ENCODE assay signal across 13 cellular contexts in the genomic region with DNA sequence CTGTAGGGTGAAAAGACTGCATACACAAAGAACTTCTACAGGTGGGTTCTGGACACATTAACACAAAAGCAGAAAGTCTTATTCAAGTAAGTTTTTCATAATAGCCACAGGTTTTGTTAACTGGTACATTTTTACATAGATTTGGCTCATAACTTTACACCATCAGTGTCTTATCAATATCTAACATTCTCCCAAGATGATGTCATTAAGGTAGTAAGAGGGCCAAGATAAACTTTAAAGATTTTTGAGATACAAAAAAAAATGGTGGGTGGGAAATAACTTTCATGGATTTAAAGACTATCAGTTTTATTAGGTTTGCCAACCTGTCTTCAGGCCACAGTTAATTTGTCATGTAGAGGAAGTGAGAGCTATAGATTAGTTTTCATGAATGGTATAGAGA. TPM values are rescaled to one million over a fixed set of nuclear protein-coding genes. Genes with fewer than 3 reads are reported as not detected.
DNase-seq lines count a peak whose midpoint lies in the region; ATAC-seq, FAIRE-seq and TF ChIP-seq lines count a peak whose summit lies in the region.
"Had no signal": no experiment of that assay in that cellular context is flagged by ENCODE, and none has a peak within 500 bp of the region (broad histone marks: within the 10 kb centered on the region; RNA-seq: fewer than 3 reads in every experiment).

No MANE protein-coding gene starts in this region.

- peak overlapping the region; percentile 74 to 97 (median 90); a peak in 5 of 6 replicates for H3K4me3 ChIP-seq in HepG2 (replicated peaks in 1 of 3; ENCODE audit: insufficient read depth in 1 of 3, low read depth in 2 of 3, low read length in 3 of 3)
- no peak overlapping the region for H3K4me3 ChIP-seq in right lobe of liver
- peak overlapping the region in 3 of 4 experiments; percentile 63 to 97 (median 85) for H3K4me3 ChIP-seq in fibroblast of lung (replicated peaks in 1 of 4; ENCODE audit: control extremely low read depth in 1 of 4, insufficient read depth in 1 of 4, low read depth in 3 of 4, low read length in 4 of 4)

- H3K9me3 Mint-ChIP-seq in T-cell (no peaks in the 10 kb centered on the region), type B pancreatic cell (no peaks in the 10 kb centered on the region)

- peaks cover 9 to 37% of the 10 kb centered on the region in 2 experiments for H3K36me3 ChIP-seq in HepG2 (replicated peaks in 1 of 2; ENCODE audit: control insufficient read depth in 1 of 2, insufficient read depth in 2 of 2, low read length in 2 of 2)
- no peaks in the 10 kb centered on the region for H3K36me3 ChIP-seq in right lobe of liver
- peaks cover 4% of the 10 kb centered on the region for H3K36me3 ChIP-seq in fibroblast of lung (ENCODE audit: control insufficient read depth, insufficient read depth, low read length)

- in situ Hi-C loops in HepG2 (cut with HindIII; ENCODE audit: extremely low pct_ligation_motif_present, low pct_unique_long_range_greater_than_20kb): no loop called here

- TF ChIP-seq POLR2A in HepG2 (IDR thresholded peaks at IDR 0.05; ENCODE audit: insufficient read depth in 1 of 2, low read depth in 2 of 2, low read length in 2 of 2): no peak
- TF ChIP-seq POLR2A in right lobe of liver (IDR thresholded peaks at IDR 0.05): no peak

- H3K36me3 Mint-ChIP-seq in T-cell: peaks cover 3% of the 10 kb centered on the region
- peaks cover 4% of the 10 kb centered on the region for H3K36me3 Mint-ChIP-seq in type B pancreatic cell

- DNase-seq in HepG2 (ENCODE audit: low spot score) (no peak), right lobe of liver (no peak), T-cell (no peak), fibroblast of lung (ENCODE audit: low read depth in 2 of 2) (peak in 1 of 2 donors; percentile 29), type B pancreatic cell (ENCODE audit: extremely low spot score, unreplicated experiment) (no peak), amniotic stem cell (lab: John Stamatoyannopoulos, UW) (no peak), GOT3 (lab: John Stamatoyannopoulos, UW) (no peak)
- DNase-seq: activated CD4-positive, CD25-positive, alpha-beta regulatory T cell treated with anti-CD3 and anti-CD28 coated beads, Interleukin-2, amount 50 U/mL, for 72 hours; NCI-H345 had no signal

- H3K4me3 Mint-ChIP-seq in T-cell (peak overlapping the region; percentile 75 to 99 (median 95)), type B pancreatic cell (peak overlapping the region; percentile 98)

- peaks cover 44% of the 10 kb centered on the region for H3K4me1 ChIP-seq in HepG2 (ENCODE audit: insufficient read depth, low read length)
- H3K4me1 ChIP-seq in right lobe of liver: peaks cover 0 to 16% (median 4%) of the 10 kb centered on the region in 4 donors
- H3K4me1 ChIP-seq in fibroblast of lung (ENCODE audit: control insufficient read depth, extremely low read depth, insufficient read depth, low read length): peaks cover 5% of the 10 kb centered on the region

- no TSS peak for BruUV-seq in HepG2 (replicated peaks; lab: Mats Ljungman, UMichigan)

- TF ChIP-seq CTCF in HepG2 (CRISPR knock-in tag; IDR thresholded peaks at IDR 0.05) (no peak), right lobe of liver (IDR thresholded peaks at IDR 0.05) (no peak), fibroblast of lung (conservative IDR thresholded peaks at IDR 0.05 in 1 of 2, IDR thresholded peaks at IDR 0.05 in 1 of 2; ENCODE audit: low read depth in 1 of 2, low read length in 2 of 2) (no peak), type B pancreatic cell (conservative IDR thresholded peaks at IDR 0.05) (no peak)

- H3K79me2 ChIP-seq in HepG2 (ENCODE audit: insufficient read depth, low read length) (peaks cover 67% of the 10 kb centered on the region), fibroblast of lung (ENCODE audit: control insufficient read depth, insufficient read depth, low read length) (peaks cover 64% of the 10 kb centered on the region)

- CTCF ChIA-PET in HepG2 (lab: Yijun Ruan, JAX; ENCODE audit: low intra/inter-chr PET ratio, low total read pairs) (no interaction called here), T-cell (lab: Charles Lee) (interaction anchor here (0.8 to 1.7 kb wide), 3 partner anchors 55 to 141 kb away, joined by 3 to 7 read pairs (median 3); no protein-coding TSS in a partner anchor)

- H3K9ac ChIP-seq in HepG2 (ENCODE audit: insufficient read depth, low read depth, low read length) (peak overlapping the region; percentile 92), fibroblast of lung (ENCODE audit: insufficient read depth, low read length) (no peak overlapping the region)

- intact Hi-C loops in HepG2 (cut with micrococcal nuclease; ENCODE audit: unreplicated experiment) (loop anchor here (10.0 kb wide), 1 partner anchor 173 kb away; no protein-coding TSS in a partner anchor), right lobe of liver (cut with DNase I) (no loop called here)

- H4K20me1 ChIP-seq in HepG2 (ENCODE audit: insufficient read depth, low read length) (peaks cover 8% of the 10 kb centered on the region; the same call in 1 of the 2 replicates), fibroblast of lung (ENCODE audit: control insufficient read depth, extremely low read depth, insufficient read depth, low read length) (no peaks in the 10 kb centered on the region)

- POLR2A ChIA-PET in HepG2 (lab: Yijun Ruan, JAX) (interaction anchor here (1.1 to 1.3 kb wide), 2 partner anchors 73 to 95 kb away, joined by 3 to 5 read pairs; a partner anchor contains a TSS), T-cell (lab: Charles Lee) (interaction anchor here in 1 of 2 donors (0.8 kb wide), 1 partner anchor 1713 kb away, joined by 3 read pairs; a partner anchor contains a TSS)

- no peak overlapping the region for H3K27ac ChIP-seq in HepG2 (ENCODE audit: extremely low read length, insufficient read depth, low read length)
- no peak overlapping the region for H3K27ac ChIP-seq in right lobe of liver
- no peak overlapping the region for H3K27ac ChIP-seq in fibroblast of lung (ENCODE audit: insufficient read depth, low read length)

- H3K9me3 ChIP-seq in HepG2 (ENCODE audit: low read length) (no peaks in the 10 kb centered on the region), right lobe of liver (no peaks in the 10 kb centered on the region), fibroblast of lung (ENCODE audit: control insufficient read depth, insufficient read depth, low read depth, low read length) (no peaks in the 10 kb centered on the region)

- H3K27ac Mint-ChIP-seq in T-cell (peak overlapping the region; percentile 70 to 71), type B pancreatic cell (peak overlapping the region; percentile 81)

- no peak for ATAC-seq in HepG2
- ATAC-seq in right lobe of liver: no peak
- ATAC-seq in T-cell (replicated peaks in 1 of 4): no peak
- ATAC-seq in HG03439 (IDR thresholded peaks at IDR 0.05; ENCODE audit: unreplicated experiment): no peak

- FAIRE-seq in HepG2 (lab: Jason Lieb, UNC): no peak
- FAIRE-seq: colon, islet of Langerhans, urothelium cell line had no signal

- no peak for TF ChIP-seq RAD21 in HepG2 (CRISPR knock-in tag; IDR thresholded peaks at IDR 0.05)

- H3K27me3 Mint-ChIP-seq in T-cell (no peaks in the 10 kb centered on the region), type B pancreatic cell (no peaks in the 10 kb centered on the region)

- H3K4me1 Mint-ChIP-seq in T-cell (peaks cover 41 to 61% (median 58%) of the 10 kb centered on the region in 3 donors), type B pancreatic cell (ENCODE audit: unreplicated experiment) (peaks cover 21% of the 10 kb centered on the region)

- no peak overlapping the region for H2AFZ ChIP-seq in HepG2 (ENCODE audit: low read length)
- H2AFZ ChIP-seq in fibroblast of lung (ENCODE audit: low read length): no peak overlapping the region

- no peaks in the 10 kb centered on the region; a peak in 1 of 5 replicates for H3K27me3 ChIP-seq in HepG2 (ENCODE audit: control insufficient read depth in 1 of 2, insufficient read depth in 2 of 2, low read length in 2 of 2)
- H3K27me3 ChIP-seq in right lobe of liver: no peaks in the 10 kb centered on the region
- H3K27me3 ChIP-seq in fibroblast of lung (ENCODE audit: control insufficient read depth, insufficient read depth, low read length): no peaks in the 10 kb centered on the region

- TF ChIP-seq EP300 in HepG2 (IDR thresholded peaks at IDR 0.05; ENCODE audit: low read depth in 2 of 2, low read length in 2 of 2) (no peak), HepG2 (CRISPR knock-in tag; IDR thresholded peaks at IDR 0.05; ENCODE audit: borderline replicate concordance) (no peak)

- H3K4me2 ChIP-seq in HepG2 (ENCODE audit: low read depth, low read length): peak overlapping the region; percentile 78
- peak overlapping the region; percentile 89 for H3K4me2 ChIP-seq in fibroblast of lung (ENCODE audit: extremely low read depth, insufficient read depth, low read length)

RNA-seq across cellular contexts. Expression of a gene that starts 1.7 kb away (rescaled TPM):
- total RNA-seq in HepG2 (2016; rRNA removed; fragmentation: Illumina TruSeq; extraction: Trizol) (230 and 340 TPM in 2 replicates), right lobe of liver (10 to 100 TPM; 13.0 to 28.8 (median 19.5) TPM), T-cell (10 to 100 TPM; 51.4 to 76.4 (median 71.6) TPM), fibroblast of lung (66.1 and 69.6 TPM in 2 replicates), type B pancreatic cell (ENCODE audit: low replicate concordance) (74.2 and 122 TPM in 2 replicates)
- total RNA-seq in HepG2 (2016; cell fraction: cytosol; rRNA removed; fragmentation: Illumina TruSeq; extraction: Trizol; ENCODE audit: low read depth): 21.3 and 25.1 TPM in 2 replicates
- 232 and 336 TPM in 2 replicates for total RNA-seq in HepG2 (2016; cell fraction: insoluble cytoplasmic fraction; rRNA removed; fragmentation: Illumina TruSeq; extraction: Trizol)
- 44.0 and 46.3 TPM in 2 replicates for total RNA-seq in HepG2 (2016; cell fraction: membrane; rRNA removed; fragmentation: Illumina TruSeq; extraction: Trizol)
- total RNA-seq in HepG2 (2016; cell fraction: nucleus; rRNA removed; fragmentation: Illumina TruSeq; extraction: Trizol): 152 and 166 TPM in 2 replicates
- polyA plus RNA-seq in HepG2 (2011; rRNA removed) (68.0 and 77.5 TPM in 2 replicates), fibroblast of lung (58.7 and 83.2 TPM in 2 replicates)
- polyA plus RNA-seq in HepG2 (2011; cell fraction: cytosol; rRNA removed): 51.6 and 70.5 TPM in 2 replicates
- 46.1 and 56.7 TPM in 2 replicates for polyA plus RNA-seq in HepG2 (2011; cell fraction: nucleus; rRNA removed)
- polyA plus RNA-seq in HepG2 (2012): 78.2 and 103 TPM in 2 replicates
- 9.6 and 9.7 TPM in 2 replicates for polyA plus RNA-seq in HepG2 (2016; cell fraction: cytosol; fragmentation: Illumina TruSeq; extraction: Trizol; ENCODE audit: low read depth)
- 275 and 282 TPM in 2 replicates for polyA plus RNA-seq in HepG2 (2016; cell fraction: insoluble cytoplasmic fraction; fragmentation: Illumina TruSeq; extraction: Trizol; ENCODE audit: low read depth)
- polyA plus RNA-seq in HepG2 (2016; cell fraction: membrane; fragmentation: Illumina TruSeq; extraction: Trizol; ENCODE audit: low read depth): 21.9 and 25.5 TPM in 2 replicates
- 166 TPM in 2 replicates for polyA plus RNA-seq in HepG2 (2016; cell fraction: nucleus; fragmentation: Illumina TruSeq; extraction: Trizol; ENCODE audit: insufficient read depth, low read depth)
- polyA minus RNA-seq in HepG2 (2011; rRNA and poly(A)+ RNA removed; ENCODE audit: low replicate concordance): 94.8 and 138 TPM in 2 replicates
- polyA minus RNA-seq in HepG2 (2011; cell fraction: cytosol; rRNA and poly(A)+ RNA removed): 56.2 and 58.5 TPM in 2 replicates
- polyA minus RNA-seq in HepG2 (2011; cell fraction: nucleus; rRNA and poly(A)+ RNA removed): 102 and 106 TPM in 2 replicates
- polyA plus RNA-seq in fibroblast of lung (2012): 53.7 and 78.7 TPM in 2 replicates
- 24.6 and 51.8 TPM in 2 replicates for polyA minus RNA-seq in fibroblast of lung (ENCODE audit: low replicate concordance)

Comparison
In these comparisons a context has a peak if more than half of its experiments do, and no peak if none do; other contexts are left out.
1. H3K4me3 ChIP-seq: peak in HepG2 (3 of 3) and fibroblast of lung (3 of 4); none in right lobe of liver (0 of 3).